Comparison of ENCODE assay signal across 24 cellular contexts in genomic region chr6:26231006-26231587, GRCh38.
A peak's percentile ranks its signal among the peaks of the same experiment; 100 is the strongest.
DNase-seq lines count a peak whose midpoint lies in the region; ATAC-seq and TF ChIP-seq lines count a peak whose summit lies in the region.
"Had no signal": no experiment of that assay in that cellular context is flagged by ENCODE, and none has a peak within 500 bp of the region (broad histone marks: within the 10 kb centered on the region; RNA-seq: fewer than 3 reads in every experiment).

No MANE protein-coding gene starts in this region.

- H3K4me3 ChIP-seq in A673 (ENCODE audit: low read depth, low read length, poor library complexity, severe bottlenecking) = no peak overlapping the region
- no peak overlapping the region for H3K4me3 ChIP-seq in mesendoderm (ENCODE audit: low read length)
- H3K4me3 ChIP-seq: body of pancreas, pancreas, thyroid gland had no signal

- no peak overlapping the region for H3K4me2 ChIP-seq in mesendoderm (ENCODE audit: low read length)

- CTCF ChIA-PET in A673 (lab: Charles Lee) (no interaction called here), T-cell (lab: Charles Lee) (no interaction called here)

- intact Hi-C loops in A673 (cut with micrococcal nuclease; ENCODE audit: unreplicated experiment) = no loop called here

- no peak overlapping the region for H4K5ac ChIP-seq in mesendoderm (ENCODE audit: low read length)

- no peak overlapping the region for H2BK5ac ChIP-seq in mesendoderm (ENCODE audit: low read length)

- no peaks in the 10 kb centered on the region for H3K9me3 ChIP-seq in A673 (ENCODE audit: low read depth, low read length, poor library complexity, severe bottlenecking)
- H3K9me3 ChIP-seq: body of pancreas, pancreas, thyroid gland had no signal

- no peak overlapping the region for H3K9ac ChIP-seq in mesendoderm (ENCODE audit: low read length)

- H3K4me3 Mint-ChIP-seq in T-cell = no peak overlapping the region
- H3K4me3 Mint-ChIP-seq: activated CD4-positive, alpha-beta T cell treated with anti-CD3 and anti-CD28 coated beads for 36 hours; T-helper 1 cell treated with Interleukin-12 subunit alpha and Interleukin-12 subunit beta and Interleukin-4 antibody, amounts not matched to agents 30 μg/mL and 1 μg/mL, for 36 hours had no signal

- H3K27me3 ChIP-seq in A673 (replicated peaks; ENCODE audit: insufficient read depth, low read depth, low read length, poor library complexity) (no peaks in the 10 kb centered on the region), mesendoderm (ENCODE audit: insufficient read depth, low read length, poor library complexity) (no peaks in the 10 kb centered on the region)

- BruUV-seq in A673 (replicated peaks; lab: Mats Ljungman, UMichigan) = no TSS peak

- DNase-seq in A673 (ENCODE audit: low spot score) = no peak
- no peak for DNase-seq in T-cell
- no peak for DNase-seq in mesendoderm
- no peak for DNase-seq in hepatic stellate cell (ENCODE audit: low spot score)
- no peak for DNase-seq in NCI-H526 treated with DMSO at 0.1 percent for 48 hours (lab: John Stamatoyannopoulos, UW)
- DNase-seq in AML-193 (lab: John Stamatoyannopoulos, UW) = no peak
- DNase-seq: activated CD4-positive, alpha-beta T cell treated with anti-CD3 and anti-CD28 coated beads for 36 hours; activated gamma-delta T cell treated with Interleukin-2 at 50 U/mL for 16 hours; activated T-cell treated with anti-CD3 and anti-CD28 coated beads, Interleukin-2, amount 50 U/mL, for 1 hour; body of pancreas; GOT3; natural killer cell; NCI-H2029; NCI-H69; pancreas; small intestine; stimulated activated CD4-positive, alpha-beta T cell treated with anti-CD3 and anti-CD28 coated beads, Interleukin-1b, Interleukin-23, amount 100 ng/mL, for 48 hours; stimulated activated CD8-positive, alpha-beta memory T cell treated with anti-CD3 and anti-CD28 coated beads, Interleukin-4, amount 100 ng/mL, for 48 hours; stimulated activated naive CD8-positive, alpha-beta T cell treated with anti-CD3 and anti-CD28 coated beads, Interleukin-15, amount 100 ng/mL, for 72 hours; thyroid gland had no signal

- ATAC-seq in T-cell (replicated peaks in 1 of 4) = no peak
- no peak for ATAC-seq in HG02885 (IDR thresholded peaks at IDR 0.05; ENCODE audit: poor library complexity, unreplicated experiment)
- ATAC-seq: activated CD4-positive, alpha-beta T cell treated with anti-CD3 and anti-CD28 coated beads for 36 hours; body of pancreas; natural killer cell; pancreas; stimulated activated naive CD8-positive, alpha-beta T cell treated with anti-CD3 and anti-CD28 coated beads, Interleukin-15, amount 100 ng/mL, for 72 hours had no signal

- no peak overlapping the region for H3K23ac ChIP-seq in mesendoderm (ENCODE audit: low read length)

- no peak overlapping the region for H2BK15ac ChIP-seq in mesendoderm (replicated peaks; ENCODE audit: low read depth)

- no peaks in the 10 kb centered on the region for H3K9me3 Mint-ChIP-seq in T-cell
- H3K9me3 Mint-ChIP-seq: natural killer cell; stimulated activated naive CD8-positive, alpha-beta T cell treated with anti-CD3 and anti-CD28 coated beads, Interleukin-15, amount 100 ng/mL, for 72 hours; T-helper 1 cell treated with Interleukin-12 subunit alpha and Interleukin-12 subunit beta and Interleukin-4 antibody, amounts not matched to agents 30 μg/mL and 1 μg/mL, for 36 hours had no signal

- TF ChIP-seq POLR2A in GM19099 (IDR thresholded peaks at IDR 0.05; ENCODE audit: extremely low read depth, insufficient read length, low read depth) = peak; percentile 38

- H3K36me3 ChIP-seq in A673 (ENCODE audit: insufficient read depth, low read length, poor library complexity, severe bottlenecking) (no peaks in the 10 kb centered on the region), mesendoderm (ENCODE audit: control insufficient read depth, insufficient read depth, low read length) (no peaks in the 10 kb centered on the region)
- H3K36me3 ChIP-seq: pancreas, thyroid gland had no signal

- peak overlapping the region; percentile 46 to 62 for H3K27ac Mint-ChIP-seq in T-cell
- H3K27ac Mint-ChIP-seq: activated CD4-positive, alpha-beta T cell treated with anti-CD3 and anti-CD28 coated beads for 36 hours; T-helper 1 cell treated with Interleukin-12 subunit alpha and Interleukin-12 subunit beta and Interleukin-4 antibody, amounts not matched to agents 30 μg/mL and 1 μg/mL, for 36 hours had no signal

- H3K56ac ChIP-seq in mesendoderm (ENCODE audit: low read length) = no peak overlapping the region

- peak overlapping the region; percentile 90 for H3K27ac ChIP-seq in A673 (ENCODE audit: low read depth, low read length, poor library complexity, severe bottlenecking)
- no peak overlapping the region for H3K27ac ChIP-seq in mesendoderm (ENCODE audit: low read depth, low read length)
- H3K27ac ChIP-seq: body of pancreas, pancreas, RWPE1, thyroid gland had no signal

- H3K4ac ChIP-seq in mesendoderm (ENCODE audit: low read depth, low read length) = no peak overlapping the region

- no CpG with 5 or more reads among the region's 5 CpGs for WGBS in mesendoderm (ENCODE audit: extremely low coverage, insufficient coverage, low lambda C conversion rate)

- H3K4me1 Mint-ChIP-seq in T-cell = peaks cover 43 to 46% (median 44%) of the 10 kb centered on the region in 3 donors

- TF ChIP-seq CTCF in A673 (conservative IDR thresholded peaks at IDR 0.05; ENCODE audit: low read depth, low read length) = no peak

- H3K79me2 ChIP-seq in mesendoderm (ENCODE audit: control insufficient read depth, insufficient read depth, low read length) = no peaks in the 10 kb centered on the region

- POLR2A ChIA-PET in A673 (lab: Charles Lee; ENCODE audit: low non-redundant PET) (no interaction called here), T-cell (lab: Charles Lee) (interaction anchor here in 1 of 2 donors (0.5 to 0.7 kb wide), 2 partner anchors 11 to 205 kb away, joined by 4 to 7 read pairs; no protein-coding TSS in a partner anchor)

- no peaks in the 10 kb centered on the region for H3K27me3 Mint-ChIP-seq in T-cell
- H3K27me3 Mint-ChIP-seq: stimulated activated naive CD8-positive, alpha-beta T cell treated with anti-CD3 and anti-CD28 coated beads, Interleukin-15, amount 100 ng/mL, for 72 hours had no signal

- peak overlapping the region; percentile 18 for H3K18ac ChIP-seq in mesendoderm (ENCODE audit: low read length)

- H3K4me1 ChIP-seq in A673 (ENCODE audit: insufficient read depth, low read length, poor library complexity, severe bottlenecking) (peaks cover 24% of the 10 kb centered on the region), mesendoderm (ENCODE audit: control insufficient read depth, low read depth, low read length) (no peaks in the 10 kb centered on the region)
- H3K4me1 ChIP-seq: pancreas had no signal

- no peaks in the 10 kb centered on the region for H3K79me1 ChIP-seq in mesendoderm (ENCODE audit: low read length)

- H3K36me3 Mint-ChIP-seq in T-cell = no peaks in the 10 kb centered on the region
- H3K36me3 Mint-ChIP-seq: natural killer cell had no signal

- no peak overlapping the region for H4K8ac ChIP-seq in mesendoderm (ENCODE audit: low read depth, low read length)

- no peak overlapping the region for H2AK5ac ChIP-seq in mesendoderm (ENCODE audit: low read length)

- no peak overlapping the region for H2BK120ac ChIP-seq in mesendoderm (ENCODE audit: low read depth, low read length)
